Comparison of ENCODE assay signal across 24 cellular contexts in the genomic region with DNA sequence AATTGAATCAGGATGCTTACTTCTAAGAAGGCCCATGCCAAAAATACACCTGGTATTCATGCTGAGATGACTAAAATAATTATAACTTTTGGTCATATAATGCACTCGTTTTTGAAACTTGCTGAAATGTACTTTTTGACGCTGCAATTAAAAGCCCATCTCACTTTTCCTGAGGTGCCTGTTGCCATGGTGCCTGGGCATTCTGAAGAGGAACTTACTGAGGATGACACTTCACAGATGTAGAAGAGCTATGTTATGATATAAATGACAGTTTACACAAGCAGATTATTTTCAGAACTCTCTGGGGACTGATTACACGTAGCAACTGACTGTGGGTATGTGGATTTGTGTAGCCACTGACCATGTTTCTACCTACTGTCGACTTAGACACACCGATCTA.
DNase-seq lines count a peak whose midpoint lies in the region; ATAC-seq and TF ChIP-seq lines count a peak whose summit lies in the region.
"Had no signal": no experiment of that assay in that cellular context is flagged by ENCODE, and none has a peak within 500 bp of the region (broad histone marks: within the 10 kb centered on the region; RNA-seq: fewer than 3 reads in every experiment).

No MANE protein-coding gene starts in this region.

- ATAC-seq in GM21619 (IDR thresholded peaks at IDR 0.05; ENCODE audit: unreplicated experiment) (peak; percentile 52), GM19328 (IDR thresholded peaks at IDR 0.05; ENCODE audit: unreplicated experiment) (no peak)
- ATAC-seq: activated T-cell treated with anti-CD3 and anti-CD28 coated beads, Interleukin-2, amount 50 U/mL, for 4 hours; lower lobe of right lung; Panc1; right lobe of liver had no signal

- H3K4me2 ChIP-seq in MM.1S (ENCODE audit: low read depth, low read length) (peak overlapping the region; percentile 48), neural cell (ENCODE audit: low read length) (no peak overlapping the region)
- H3K4me2 ChIP-seq: neural progenitor cell had no signal

- TF ChIP-seq POLR2A in thyroid gland (IDR thresholded peaks at IDR 0.05): no peak

- H3K9ac ChIP-seq in MM.1S (ENCODE audit: low read length) (no peak overlapping the region; the same call in 1 of the 2 replicates), neural cell (ENCODE audit: low read length) (no peak overlapping the region)
- H3K9ac ChIP-seq: neural progenitor cell had no signal

- H3K4me3 ChIP-seq in MM.1S (ENCODE audit: low read length): no peak overlapping the region
- no peak overlapping the region for H3K4me3 ChIP-seq in neural cell (ENCODE audit: low read length)
- H3K4me3 ChIP-seq in thyroid gland (replicated peaks in 1 of 3): no peak overlapping the region
- H3K4me3 ChIP-seq: coronary artery, lower lobe of right lung, neural progenitor cell, right lobe of liver, SJSA1 had no signal

- peak overlapping the region; percentile 17 for H2AFZ ChIP-seq in MM.1S (ENCODE audit: low read length)
- no peak overlapping the region for H2AFZ ChIP-seq in neural cell (ENCODE audit: low read depth, low read length)
- H2AFZ ChIP-seq: neural progenitor cell had no signal

- H3K79me2 ChIP-seq in MM.1S (ENCODE audit: low read length): no peaks in the 10 kb centered on the region
- H3K79me2 ChIP-seq in neural cell (replicated peaks; ENCODE audit: insufficient read depth, low read length): no peaks in the 10 kb centered on the region

- peaks cover 13% of the 10 kb centered on the region for H3F3A ChIP-seq in MM.1S (ENCODE audit: insufficient read depth, low read length)
- H3F3A ChIP-seq in neural cell (ENCODE audit: insufficient read depth, low read length, poor library complexity, severe bottlenecking): no peaks in the 10 kb centered on the region

- no peaks in the 10 kb centered on the region for H3K9me2 ChIP-seq in MM.1S (replicated peaks; ENCODE audit: insufficient read depth, low read length)
- H3K9me2 ChIP-seq in neural cell (ENCODE audit: insufficient read depth, low read length): no peaks in the 10 kb centered on the region

- H3K27me3 ChIP-seq in MM.1S (replicated peaks; ENCODE audit: insufficient read depth, low read length): no peaks in the 10 kb centered on the region
- H3K27me3 ChIP-seq in neural cell (ENCODE audit: insufficient read depth, low read depth, low read length): no peaks in the 10 kb centered on the region
- no peaks in the 10 kb centered on the region for H3K27me3 ChIP-seq in thyroid gland
- H3K27me3 ChIP-seq: neural progenitor cell, right lobe of liver, SJSA1 had no signal

- intact Hi-C loops in thyroid gland (cut with DNase I): no loop called here

- H3K9me3 ChIP-seq in MM.1S (replicated peaks; ENCODE audit: insufficient read depth, low read length) (no peaks in the 10 kb centered on the region), neural cell (ENCODE audit: low read length) (no peaks in the 10 kb centered on the region), thyroid gland (no peaks in the 10 kb centered on the region)
- H3K9me3 ChIP-seq: lower lobe of right lung, right lobe of liver, SJSA1 had no signal

- no peak for TF ChIP-seq CTCF in MM.1S (IDR thresholded peaks at IDR 0.05; ENCODE audit: low read length)
- TF ChIP-seq CTCF in neural cell (IDR thresholded peaks at IDR 0.05; ENCODE audit: poor library complexity, severe bottlenecking): no peak
- TF ChIP-seq CTCF in thyroid gland (IDR thresholded peaks at IDR 0.05): no peak

- H3K4me1 ChIP-seq in MM.1S (ENCODE audit: low read length): peaks cover 37% of the 10 kb centered on the region
- no peaks in the 10 kb centered on the region for H3K4me1 ChIP-seq in thyroid gland
- H3K4me1 ChIP-seq: lower lobe of right lung, neural progenitor cell, right lobe of liver, SJSA1 had no signal

- no peaks in the 10 kb centered on the region for H3K36me3 ChIP-seq in MM.1S (replicated peaks; ENCODE audit: insufficient read depth, low read length)
- H3K36me3 ChIP-seq in neural cell (ENCODE audit: insufficient read depth, low read length): no peaks in the 10 kb centered on the region
- no peaks in the 10 kb centered on the region for H3K36me3 ChIP-seq in thyroid gland
- H3K36me3 ChIP-seq: lower lobe of right lung, neural progenitor cell, right lobe of liver, SJSA1 had no signal

- H4K20me1 ChIP-seq in MM.1S (ENCODE audit: insufficient read depth, low read length): no peaks in the 10 kb centered on the region
- H4K20me1 ChIP-seq in neural cell (ENCODE audit: insufficient read depth): no peaks in the 10 kb centered on the region

- TF ChIP-seq RAD21 in neural cell (conservative IDR thresholded peaks at IDR 0.05): no peak

- H3K27ac ChIP-seq in MM.1S (ENCODE audit: low read length): peak overlapping the region; percentile 63; the same call in 1 of the 2 replicates
- no peak overlapping the region for H3K27ac ChIP-seq in neural cell (ENCODE audit: low read length)
- no peak overlapping the region for H3K27ac ChIP-seq in thyroid gland
- H3K27ac ChIP-seq: coronary artery, lower lobe of right lung, neural progenitor cell, right lobe of liver, SJSA1 had no signal

- TF ChIP-seq EP300 in neural cell (conservative IDR thresholded peaks at IDR 0.05; ENCODE audit: poor library complexity, severe bottlenecking): peak; percentile 32

- DNase-seq in NCI-H748 (lab: John Stamatoyannopoulos, UW; ENCODE audit: unreplicated experiment) (peak; percentile 39), NCI-H748 treated with DMSO at 0.1 percent for 48 hours (lab: John Stamatoyannopoulos, UW) (no peak), MM.1S (peak; percentile 89), thyroid gland (no peak), HuH-7.5 (ENCODE audit: low spot score) (no peak)
- DNase-seq: activated CD8-positive, alpha-beta memory T cell treated with anti-CD3 and anti-CD28 coated beads for 24 hours; activated naive CD4-positive, alpha-beta T cell treated with anti-CD3 and anti-CD28 coated beads for 36 hours; activated T-cell treated with anti-CD3 and anti-CD28 coated beads, Interleukin-2, amount 50 U/mL, for 4 hours; amniotic stem cell; C1 segment of cervical spinal cord; EL; kidney; lower lobe of right lung; NCI-H1436 treated with DMSO at 0.1 percent for 48 hours; posterior cingulate gyrus; right lobe of liver; T-helper 1 cell had no signal

- WGBS in thyroid gland, 2 donors: 70 to 81% methylated on average over 5 of the region's 5 CpGs

TF ChIP-seq in neural cell, 6 proteins besides CTCF, POLR2A, EP300 and RAD21:
- TF ChIP-seq EZH2 (IDR thresholded peaks at IDR 0.05; ENCODE audit: borderline replicate concordance, insufficient read depth, low read length, poor library complexity, severe bottlenecking) (no peak), POLR2AphosphoS5 (IDR thresholded peaks at IDR 0.05) (peak; percentile 43)
TF ChIP-seq in neural cell: peak in this region for 1.

Comparison
In these comparisons a context has a peak if more than half of its experiments do, and no peak if none do; other contexts are left out.
1. DNase-seq: peak in NCI-H748 (single experiment) and MM.1S (single experiment); none in NCI-H748 treated with DMSO at 0.1 percent for 48 hours (single experiment), thyroid gland (0 of 2) and HuH-7.5 (single experiment).